24 cellular contexts compared by ENCODE assay signal in genomic region chr4:55625835-55626234, GRCh38. TPM values are rescaled to one million over a fixed set of nuclear protein-coding genes. Genes with fewer than 3 reads are reported as not detected.
DNase-seq lines count a peak whose midpoint lies in the region; ATAC-seq, FAIRE-seq and TF ChIP-seq lines count a peak whose summit lies in the region.
"Had no signal": no experiment of that assay in that cellular context is flagged by ENCODE, and none has a peak within 500 bp of the region (broad histone marks: within the 10 kb centered on the region; RNA-seq: fewer than 3 reads in every experiment).

No MANE protein-coding gene starts in this region.

- no peaks in the 10 kb centered on the region; the same call in 1 of the 2 replicates for H3K79me2 ChIP-seq in SK-N-SH (ENCODE audit: insufficient read depth)
- H3K79me2 ChIP-seq in K562 (ENCODE audit: control insufficient read depth, insufficient read depth, low read length), result peaks cover 57% of the 10 kb centered on the region

- H3K4me2 ChIP-seq in SK-N-SH, result no peak overlapping the region
- no peak overlapping the region for H3K4me2 ChIP-seq in K562 (ENCODE audit: insufficient read depth, low read length)
- H3K4me2 ChIP-seq: BLaER1 treated with 17β-estradiol and CSF1 and Interleukin-3, amounts not matched to agents 10 nM and 100 nM had no signal

- in situ Hi-C loops in K562 (cut with MboI), result no loop called here

- H3K9ac ChIP-seq in SK-N-SH (no peak overlapping the region), K562 (ENCODE audit: insufficient read depth in 1 of 2, low read depth in 2 of 2, low read length in 2 of 2) (no peak overlapping the region)
- H3K9ac ChIP-seq: BLaER1 treated with 17β-estradiol and CSF1 and Interleukin-3, amounts not matched to agents 10 nM and 100 nM had no signal

- TF ChIP-seq CTCF in BE2C (IDR thresholded peaks at IDR 0.05; ENCODE audit: low read depth, low read length) (no peak), SK-N-SH (IDR thresholded peaks at IDR 0.05) (no peak), K562 (IDR thresholded peaks at IDR 0.05 in 2 of 3, conservative IDR thresholded peaks at IDR 0.05 in 1 of 3; ENCODE audit: insufficient read depth in 2 of 3, low read depth in 1 of 3, low read length in 3 of 3) (no peak)

- H3K27me3 ChIP-seq in BE2C, result no peaks in the 10 kb centered on the region
- no peaks in the 10 kb centered on the region for H3K27me3 ChIP-seq in SK-N-SH (ENCODE audit: insufficient read depth)
- no peaks in the 10 kb centered on the region for H3K27me3 ChIP-seq in K562 (ENCODE audit: control insufficient read depth in 2 of 2, insufficient read depth in 2 of 2, low read length in 2 of 2)
- H3K27me3 ChIP-seq: BLaER1 treated with 17β-estradiol and CSF1 and Interleukin-3, amounts not matched to agents 10 nM and 100 nM had no signal

- H3K4me1 ChIP-seq in BE2C (0 out of 2 replicates have a peak, but pooled peaks cover 3% of the 10 kb centered on the region), SK-N-SH (ENCODE audit: control insufficient read depth in 1 of 2, insufficient read depth in 2 of 2, low read depth in 1 of 2, low read length in 1 of 2) (peaks cover 0 to 4% of the 10 kb centered on the region in 2 experiments; a peak in 2 of 4 replicates), K562 (replicated peaks in 1 of 2; ENCODE audit: control insufficient read depth in 2 of 2, insufficient read depth in 2 of 2, low read length in 2 of 2) (no peaks in the 10 kb centered on the region; a peak in 3 of 5 replicates)
- H3K4me1 ChIP-seq: BLaER1 treated with 17β-estradiol and CSF1 and Interleukin-3, amounts not matched to agents 10 nM and 100 nM; Caco-2 had no signal

- DNase-seq in NCI-H1694 (lab: John Stamatoyannopoulos, UW) (peak; percentile 17), NCI-H1694 treated with DMSO at 0.1 percent for 48 hours (lab: John Stamatoyannopoulos, UW) (no peak), BE2C (peak; percentile 30), SK-N-SH (peak; percentile 70), K562 (ENCODE audit: extremely low read depth in 1 of 4, low spot score in 3 of 4) (no peak)
- no peak for DNase-seq in effector CD8-positive, alpha-beta T cell (lab: John Stamatoyannopoulos, UW)
- DNase-seq: 8988T; ACHN; Caco-2; Calu3; CD4-positive, alpha-beta T cell; CD8-positive, alpha-beta T cell; DMS79 treated with DMSO at 0.1 percent for 48 hours; GF-D8 had no signal

- TF ChIP-seq RAD21 in SK-N-SH (IDR thresholded peaks at IDR 0.05; ENCODE audit: low read length) (no peak), K562 (CRISPR knock-in tag; conservative IDR thresholded peaks at IDR 0.05 in 1 of 2, IDR thresholded peaks at IDR 0.05 in 1 of 2) (no peak)

- no peak overlapping the region for H3K4me3 ChIP-seq in BE2C (ENCODE audit: low read depth, low read length)
- no peak overlapping the region for H3K4me3 ChIP-seq in SK-N-SH (ENCODE audit: low read depth in 2 of 2, low read length in 1 of 2)
- H3K4me3 ChIP-seq in K562, result no peak overlapping the region
- H3K4me3 ChIP-seq: BLaER1 treated with 17β-estradiol and CSF1 and Interleukin-3, amounts not matched to agents 10 nM and 100 nM had no signal

- H3K9me3 ChIP-seq in BE2C (no peaks in the 10 kb centered on the region), SK-N-SH (no peaks in the 10 kb centered on the region), K562 (replicated peaks; ENCODE audit: control insufficient read depth, insufficient read depth, low read depth, low read length) (no peaks in the 10 kb centered on the region)
- H3K9me3 ChIP-seq: BLaER1 treated with 17β-estradiol and CSF1 and Interleukin-3, amounts not matched to agents 10 nM and 100 nM had no signal

- TF ChIP-seq EP300 in SK-N-SH (IDR thresholded peaks at IDR 0.05; ENCODE audit: borderline replicate concordance in 1 of 2, low read depth in 1 of 2, low read length in 1 of 2), result no peak
- TF ChIP-seq EP300 in K562 (IDR thresholded peaks at IDR 0.05; ENCODE audit: low read length), result no peak

- FAIRE-seq in K562 (lab: Jason Lieb, UNC), result no peak
- FAIRE-seq: A204.1, D721Med, G401.6, GM12891 had no signal

- CTCF ChIA-PET in SK-N-SH (lab: Yijun Ruan, JAX), result no interaction called here
- CTCF ChIA-PET in K562 (lab: Yijun Ruan, JAX; ENCODE audit: low intra/inter-chr PET ratio), result no interaction called here

- no peaks in the 10 kb centered on the region for H3K9me1 ChIP-seq in K562 (ENCODE audit: control insufficient read depth, insufficient read depth, low read length)

- POLR2A ChIA-PET in SK-N-SH (lab: Yijun Ruan, JAX) (no interaction called here), K562 (lab: Yijun Ruan, JAX) (no interaction called here)

- H3F3A ChIP-seq in SK-N-SH (replicated peaks; ENCODE audit: insufficient read depth), result no peaks in the 10 kb centered on the region

- intact Hi-C loops in K562 (cut with micrococcal nuclease), result loop anchor here (5.0 kb wide), 1 partner anchor 241 kb away; no protein-coding TSS in a partner anchor

- peak overlapping the region in 1 of 2 experiments; percentile 16; a peak in 2 of 4 replicates for H3K27ac ChIP-seq in SK-N-SH (ENCODE audit: low read depth in 2 of 2, low read length in 1 of 2)
- peak overlapping the region; percentile 27; the same call in 1 of the 3 replicates for H3K27ac ChIP-seq in K562 (ENCODE audit: extremely low read depth, low read depth, low read length)
- H3K27ac ChIP-seq: BLaER1 treated with 17β-estradiol and CSF1 and Interleukin-3, amounts not matched to agents 10 nM and 100 nM; C4-2B had no signal

- no peak for TF ChIP-seq POLR2A in K562 (conservative IDR thresholded peaks at IDR 0.05)

- H4K20me1 ChIP-seq in SK-N-SH (ENCODE audit: insufficient read depth), result no peaks in the 10 kb centered on the region
- H4K20me1 ChIP-seq in K562 (replicated peaks; ENCODE audit: control insufficient read depth, insufficient read depth, low read length), result no peaks in the 10 kb centered on the region
- H4K20me1 ChIP-seq: BLaER1 treated with 17β-estradiol and CSF1 and Interleukin-3, amounts not matched to agents 10 nM and 100 nM had no signal

- WGBS in SK-N-SH (ENCODE audit: low lambda C conversion rate), result 18% methylated on average over 2 of the region's 2 CpGs
- 75% methylated on average over 2 of the region's 2 CpGs for WGBS in K562 (ENCODE audit: insufficient coverage, low coverage, missing lambda C conversion rate)

- H3K9me2 ChIP-seq in SK-N-SH, result no peaks in the 10 kb centered on the region

- BruUV-seq in K562 (replicated peaks; lab: Mats Ljungman, UMichigan), result no TSS peak

- ATAC-seq in K562, result peak; percentile 57
- no peak for ATAC-seq in GM18517 (IDR thresholded peaks at IDR 0.05; ENCODE audit: unreplicated experiment)
- ATAC-seq: CD8-positive, alpha-beta T cell had no signal

- H2AFZ ChIP-seq in SK-N-SH (ENCODE audit: low read depth) (no peak overlapping the region), K562 (ENCODE audit: low read depth, low read length) (no peak overlapping the region)

- H3K36me3 ChIP-seq in BE2C (no peaks in the 10 kb centered on the region), SK-N-SH (replicated peaks in 1 of 2; ENCODE audit: control insufficient read depth in 1 of 2, insufficient read depth in 2 of 2, low read length in 1 of 2) (no peaks in the 10 kb centered on the region), K562 (ENCODE audit: control insufficient read depth, insufficient read depth, low read length) (peaks cover 55% of the 10 kb centered on the region)
- H3K36me3 ChIP-seq: BLaER1 treated with 17β-estradiol and CSF1 and Interleukin-3, amounts not matched to agents 10 nM and 100 nM had no signal

RNA-seq across cellular contexts. Expression of gene NMU, which starts 10.3 kb away (rescaled TPM):
- polyA plus RNA-seq in BE2C (2012; ENCODE audit: insufficient read depth, insufficient read length, low read depth), result not detected
- polyA plus RNA-seq in SK-N-SH (2012; rRNA removed) (0.65 and 0.66 TPM in 2 replicates), K562 (2011; rRNA removed) (370 and 846 TPM in 2 replicates), K562 (2014; fragmentation: Illumina TruSeq; extraction: Trizol) (277 and 298 TPM in 2 replicates), K562 (2014; fragmentation: Nextera tagmentation; extraction: Ambion mirVana) (100 to 1,000 TPM in 1 of 2 experiments, 10 to 100 TPM in 1; 73.8 to 122 TPM), K562 (2014; rRNA removed) (651 and 703 TPM in 2 replicates)
- 0.84 and 1.1 TPM in 2 replicates for polyA plus RNA-seq in SK-N-SH (2012; cell fraction: cytosol; rRNA removed)
- 0.19 TPM in 1 of 2 replicates, not detected in the other for polyA plus RNA-seq in SK-N-SH (2012; cell fraction: nucleus; rRNA removed)
- total RNA-seq in K562 (2011; cell fraction: chromatin; rRNA removed; ENCODE audit: low replicate concordance), result 223 and 382 TPM in 2 replicates
- total RNA-seq in K562 (2011; cell fraction: nucleolus; rRNA removed), result 406 and 459 TPM in 2 replicates
- total RNA-seq in K562 (2011; cell fraction: nucleoplasm; rRNA removed), result 370 and 443 TPM in 2 replicates
- total RNA-seq in K562 (2014; rRNA removed) (729 and 858 TPM in 2 replicates), K562 (2014; rRNA removed; fragmentation: Illumina TruSeq; extraction: Trizol) (572 and 588 TPM in 2 replicates), K562 (2015; rRNA removed; fragmentation: Illumina TruSeq; extraction: Trizol) (669 and 688 TPM in 2 replicates), K562 (2021) (599 and 701 TPM in 2 replicates)
- polyA plus RNA-seq in K562 (2011; cell fraction: cytosol; rRNA removed), result 421 and 1,101 TPM in 2 replicates
- 101 and 161 TPM in 2 replicates for polyA plus RNA-seq in K562 (2011; cell fraction: nucleus; rRNA removed)
- 641 and 718 TPM in 2 replicates for polyA plus RNA-seq in K562 (2012)
- 154 and 306 TPM in 2 replicates for polyA minus RNA-seq in K562 (2011; rRNA and poly(A)+ RNA removed)
- 156 and 358 TPM in 2 replicates for polyA minus RNA-seq in K562 (2011; cell fraction: cytosol; rRNA and poly(A)+ RNA removed)
- 48.4 and 107 TPM in 2 replicates for polyA minus RNA-seq in K562 (2011; cell fraction: nucleus; rRNA and poly(A)+ RNA removed)
- total RNA-seq: A673; Caco-2; CD4-positive, alpha-beta T cell; CD8-positive, alpha-beta T cell had no signal
- polyA plus RNA-seq: AG04450, BJ had no signal

RNA-seq across cellular contexts. Expression of gene PDCL2, which starts 33.8 kb away (rescaled TPM):
- polyA plus RNA-seq in BE2C (2012; ENCODE audit: insufficient read depth, insufficient read length, low read depth), result not detected
- polyA plus RNA-seq in SK-N-SH (2012; rRNA removed), result not detected in 2 replicates
- polyA plus RNA-seq in SK-N-SH (2012; cell fraction: cytosol; rRNA removed), result not detected in 2 replicates
- not detected in 2 replicates for polyA plus RNA-seq in SK-N-SH (2012; cell fraction: nucleus; rRNA removed)
- 2.7 TPM in 1 of 2 replicates, not detected in the other for total RNA-seq in K562 (2011; cell fraction: chromatin; rRNA removed; ENCODE audit: low replicate concordance)
- total RNA-seq in K562 (2011; cell fraction: nucleolus; rRNA removed), result not detected in 2 replicates
- not detected in 2 replicates for total RNA-seq in K562 (2011; cell fraction: nucleoplasm; rRNA removed)
- 0.37 and 2.0 TPM in 2 replicates for total RNA-seq in K562 (2014; rRNA removed)
- total RNA-seq in K562 (2014; rRNA removed; fragmentation: Illumina TruSeq; extraction: Trizol), result 1.8 and 1.9 TPM in 2 replicates
- 1.5 and 2.5 TPM in 2 replicates for total RNA-seq in K562 (2015; rRNA removed; fragmentation: Illumina TruSeq; extraction: Trizol)
- total RNA-seq in K562 (2021), result 1.2 and 1.7 TPM in 2 replicates
- 0.49 and 1.4 TPM in 2 replicates for polyA plus RNA-seq in K562 (2011; rRNA removed)
- 0.16 TPM in 1 of 2 replicates, not detected in the other for polyA plus RNA-seq in K562 (2011; cell fraction: cytosol; rRNA removed)
- 0.37 and 0.70 TPM in 2 replicates for polyA plus RNA-seq in K562 (2011; cell fraction: nucleus; rRNA removed)
- polyA plus RNA-seq in K562 (2012), result 0.79 and 1.2 TPM in 2 replicates
- 0.62 and 0.97 TPM in 2 replicates for polyA plus RNA-seq in K562 (2014; fragmentation: Illumina TruSeq; extraction: Trizol)
- polyA plus RNA-seq in K562 (2014; fragmentation: Nextera tagmentation; extraction: Ambion mirVana), result under 1 TPM; 0.62 to 0.87 TPM
- polyA plus RNA-seq in K562 (2014; rRNA removed), result 0.73 and 1.7 TPM in 2 replicates
- polyA minus RNA-seq in K562 (2011; rRNA and poly(A)+ RNA removed), result 0.57 and 0.60 TPM in 2 replicates
- not detected in 2 replicates for polyA minus RNA-seq in K562 (2011; cell fraction: cytosol; rRNA and poly(A)+ RNA removed)
- 0.67 and 1.00 TPM in 2 replicates for polyA minus RNA-seq in K562 (2011; cell fraction: nucleus; rRNA and poly(A)+ RNA removed)
- total RNA-seq: A673; Caco-2; Calu3; CD4-positive, alpha-beta T cell; CD8-positive, alpha-beta T cell had no signal
- polyA plus RNA-seq: AG04450, BJ had no signal

Comparison
In these comparisons a context has a peak if more than half of its experiments do, and no peak if none do; other contexts are left out.
1. DNase-seq: peak in NCI-H1694 (single experiment), BE2C (single experiment) and SK-N-SH (single experiment); none in NCI-H1694 treated with DMSO at 0.1 percent for 48 hours (single experiment), K562 (0 of 4) and effector CD8-positive, alpha-beta T cell (single experiment).
2. RNA of gene NMU, which starts 10.3 kb away (polyA plus RNA-seq): 73.8 to 1,101 TPM in K562; 0.19 to 1.1 TPM in SK-N-SH; every median in the first group is over 10 times any median in the second.